Comparison of ENCODE assay signal across 12 cellular contexts in the genomic region with DNA sequence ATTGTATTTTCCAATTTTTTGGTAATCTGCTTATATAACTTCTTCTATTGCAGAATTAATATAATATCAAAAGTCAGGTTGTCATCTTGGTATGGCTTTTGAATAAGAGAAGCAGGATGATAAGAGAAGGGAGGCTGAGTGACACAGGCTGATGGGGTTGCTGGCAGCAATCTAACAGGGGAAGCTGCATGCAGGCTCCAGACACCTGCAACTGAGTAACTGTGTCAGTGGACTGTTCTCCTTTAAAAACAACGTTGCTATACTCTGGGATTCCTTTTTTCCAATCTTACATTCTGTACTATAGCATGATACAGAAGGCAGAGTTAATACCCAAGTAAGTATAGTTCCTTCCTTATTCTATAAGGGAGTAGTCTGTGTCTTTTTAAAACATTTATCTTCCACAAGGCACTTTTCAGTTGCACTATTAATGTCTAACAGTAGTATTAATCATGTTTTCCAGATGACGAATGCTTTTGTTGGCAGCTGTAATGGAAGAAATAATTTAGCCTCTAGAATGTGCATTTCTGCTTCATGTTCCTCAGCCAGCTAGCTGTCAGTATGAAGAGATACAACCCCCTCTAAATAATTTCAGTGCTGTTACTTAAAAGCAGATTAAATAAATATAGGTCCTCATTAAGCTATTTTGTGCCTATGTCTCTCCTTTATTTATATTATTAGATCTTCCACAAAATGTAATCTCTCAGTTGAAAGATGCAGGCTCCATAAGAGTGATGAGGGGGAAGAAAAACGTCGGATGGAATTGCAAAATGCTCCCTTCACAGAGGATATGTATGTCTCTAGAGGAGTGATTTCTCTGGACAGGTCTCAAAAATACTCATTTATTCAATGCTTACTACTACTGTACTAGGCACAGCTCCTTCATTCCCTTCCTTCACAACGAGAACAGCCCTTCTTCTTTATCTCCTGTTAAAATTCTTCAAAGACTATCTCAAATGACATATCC. TPM values are rescaled to one million over a fixed set of nuclear protein-coding genes. Genes with fewer than 3 reads are reported as not detected.
DNase-seq lines count a peak whose midpoint lies in the region; ATAC-seq and TF ChIP-seq lines count a peak whose summit lies in the region.
"Had no signal": no experiment of that assay in that cellular context is flagged by ENCODE, and none has a peak within 500 bp of the region (broad histone marks: within the 10 kb centered on the region; RNA-seq: fewer than 3 reads in every experiment).

No MANE protein-coding gene starts in this region.

- H2BK120ac ChIP-seq in mesenchymal stem cell (ENCODE audit: low read depth, low read length) = no peak overlapping the region

- DNase-seq in AG08395 (ENCODE audit: low spot score) (peak; percentile 47), NCI-H446 treated with DMSO at 0.1 percent for 48 hours (lab: John Stamatoyannopoulos, UW) (peak; percentile 27), esophagus squamous epithelium (lab: John Stamatoyannopoulos, UW) (no peak), mesenchymal stem cell (no peak), natural killer cell (no peak), T1000 (lab: John Stamatoyannopoulos, UW) (no peak), lower lobe of right lung (no peak)
- no peak for DNase-seq in stimulated activated CD4-positive, alpha-beta T cell treated with anti-CD3 and anti-CD28 coated beads, Interleukin-15, amount 100 ng/mL, for 24 hours
- DNase-seq: Karpas-422, NCI-H510A treated with DMSO at 0.1 percent for 48 hours had no signal

- H4K8ac ChIP-seq in mesenchymal stem cell (ENCODE audit: low read length) = no peak overlapping the region

- no peaks in the 10 kb centered on the region for H3K9me3 Mint-ChIP-seq in natural killer cell
- H3K9me3 Mint-ChIP-seq: neural crest cell had no signal

- H3K9me3 ChIP-seq in esophagus squamous epithelium (no peaks in the 10 kb centered on the region), mesenchymal stem cell (ENCODE audit: control insufficient read depth, low read length) (no peaks in the 10 kb centered on the region), lower lobe of right lung (no peaks in the 10 kb centered on the region)

- no peak overlapping the region for H2BK5ac ChIP-seq in mesenchymal stem cell (ENCODE audit: low read depth, low read length, poor library complexity, severe bottlenecking)

- no peak overlapping the region for H2AFZ ChIP-seq in mesenchymal stem cell (ENCODE audit: low read depth, low read length)

- H3K4me2 ChIP-seq in mesenchymal stem cell (ENCODE audit: low read length, poor library complexity, severe bottlenecking) = no peak overlapping the region

- H3K36me3 Mint-ChIP-seq in natural killer cell = no peaks in the 10 kb centered on the region

- no peak overlapping the region for H3K27ac Mint-ChIP-seq in natural killer cell

- H3K14ac ChIP-seq in mesenchymal stem cell (ENCODE audit: low read length in 2 of 2) = no peak overlapping the region

- no peak for ATAC-seq in natural killer cell
- ATAC-seq in lower lobe of right lung = no peak

- H2BK15ac ChIP-seq in mesenchymal stem cell (ENCODE audit: low read depth, poor library complexity, severe bottlenecking) = no peak overlapping the region

- intact Hi-C loops in esophagus squamous epithelium (cut with DNase I) (no loop called here), natural killer cell (cut with micrococcal nuclease) (no loop called here), lower lobe of right lung (cut with DNase I) (no loop called here)

- H3K4me3 Mint-ChIP-seq in natural killer cell = no peak overlapping the region
- H3K4me3 Mint-ChIP-seq: neural crest cell had no signal

- H3K27me3 ChIP-seq in esophagus squamous epithelium (no peaks in the 10 kb centered on the region), mesenchymal stem cell (ENCODE audit: control insufficient read depth in 1 of 2, insufficient read depth in 1 of 2, low read length in 2 of 2) (no peaks in the 10 kb centered on the region), lower lobe of right lung (ENCODE audit: low read depth) (no peaks in the 10 kb centered on the region)
- H3K27me3 ChIP-seq: BLaER1 treated with 17β-estradiol and CSF1 and Interleukin-3, amounts not matched to agents 10 nM and 100 nM had no signal

- H3K4ac ChIP-seq in mesenchymal stem cell (ENCODE audit: low read depth in 1 of 2, low read length in 2 of 2) = no peak overlapping the region

- no peak overlapping the region for H3K18ac ChIP-seq in mesenchymal stem cell (ENCODE audit: low read depth in 1 of 2, low read length in 2 of 2)

- H3K36me3 ChIP-seq in esophagus squamous epithelium = peaks cover 0 to 24% (median 0%) of the 10 kb centered on the region in 3 donors
- peaks cover 0 to 9% of the 10 kb centered on the region in 2 experiments for H3K36me3 ChIP-seq in mesenchymal stem cell (ENCODE audit: control insufficient read depth in 1 of 2, insufficient read depth in 2 of 2, low read depth in 1 of 2, low read length in 2 of 2)
- H3K36me3 ChIP-seq in lower lobe of right lung = peaks cover 31% of the 10 kb centered on the region

- H3K4me3 ChIP-seq in esophagus squamous epithelium (no peak overlapping the region), mesenchymal stem cell (ENCODE audit: insufficient read depth in 1 of 2, low read depth in 1 of 2, low read length in 2 of 2) (no peak overlapping the region), lower lobe of right lung (no peak overlapping the region)
- H3K4me3 ChIP-seq: BLaER1 treated with 17β-estradiol and CSF1 and Interleukin-3, amounts not matched to agents 10 nM and 100 nM had no signal

- no peaks in the 10 kb centered on the region for H3K27me3 Mint-ChIP-seq in natural killer cell (ENCODE audit: low read depth in 2 of 2)

- no peak overlapping the region for H4K91ac ChIP-seq in mesenchymal stem cell (ENCODE audit: low read length)

- no peak for TF ChIP-seq POLR2A in esophagus squamous epithelium (IDR thresholded peaks at IDR 0.05)

- TF ChIP-seq CTCF in esophagus squamous epithelium (IDR thresholded peaks at IDR 0.05) = no peak
- no peak for TF ChIP-seq CTCF in natural killer cell (IDR thresholded peaks at IDR 0.05)
- TF ChIP-seq CTCF in lower lobe of right lung (IDR thresholded peaks at IDR 0.05) = no peak

- WGBS in esophagus squamous epithelium, 2 donors = 42 to 46% methylated on average over 5 of the region's 5 CpGs
- WGBS in mesenchymal stem cell = 77% methylated on average over 3 of the region's 5 CpGs

- no peak overlapping the region for H3K23ac ChIP-seq in mesenchymal stem cell (ENCODE audit: low read length in 2 of 2)

- H3K27ac ChIP-seq in esophagus squamous epithelium (peak overlapping the region in 3 of 4 donors; percentile 16 to 46 (median 16)), mesenchymal stem cell (ENCODE audit: low read length, poor library complexity, severe bottlenecking) (peak overlapping the region; percentile 35), lower lobe of right lung (no peak overlapping the region)
- H3K27ac ChIP-seq: BLaER1 treated with 17β-estradiol and CSF1 and Interleukin-3, amounts not matched to agents 10 nM and 100 nM had no signal

- H3K4me1 ChIP-seq in esophagus squamous epithelium = peaks cover 0 to 18% (median 0%) of the 10 kb centered on the region in 3 donors
- H3K4me1 ChIP-seq in mesenchymal stem cell (ENCODE audit: control insufficient read depth, insufficient read depth, low read depth, low read length) = peaks cover 5% of the 10 kb centered on the region
- no peaks in the 10 kb centered on the region for H3K4me1 ChIP-seq in lower lobe of right lung

- H3K79me1 ChIP-seq in mesenchymal stem cell (replicated peaks; ENCODE audit: low read length, poor library complexity, severe bottlenecking) = peaks cover 12% of the 10 kb centered on the region

- H3K9ac ChIP-seq in mesenchymal stem cell (ENCODE audit: low read length) = peak overlapping the region; percentile 34
- H3K9ac ChIP-seq: BLaER1 treated with 17β-estradiol and CSF1 and Interleukin-3, amounts not matched to agents 10 nM and 100 nM had no signal

- H2AK5ac ChIP-seq in mesenchymal stem cell (ENCODE audit: low read length, severe bottlenecking) = no peak overlapping the region

- no peak overlapping the region for H2BK12ac ChIP-seq in mesenchymal stem cell (ENCODE audit: low read length in 2 of 2)

- H3K4me1 Mint-ChIP-seq in natural killer cell = peaks cover 1 to 4% of the 10 kb centered on the region in 2 donors
- H3K4me1 Mint-ChIP-seq: neural crest cell had no signal

RNA-seq across cellular contexts. Expression of gene ATG16L2, which starts 50.8 kb away (rescaled TPM):
- 10 to 100 TPM; 21.7 to 46.5 (median 26.4) TPM for total RNA-seq in esophagus squamous epithelium
- polyA plus RNA-seq in mesenchymal stem cell (2013, experiment 1 of 2) = 12.0 TPM
- polyA plus RNA-seq in mesenchymal stem cell (2013, experiment 2 of 2) = 10.4 TPM
- 100 to 1,000 TPM; 172 to 190 (median 179) TPM for total RNA-seq in natural killer cell
- 104 TPM for total RNA-seq in lower lobe of right lung

Comparison
In these comparisons a context has a peak if more than half of its experiments do, and no peak if none do; other contexts are left out.
1. DNase-seq: peak in AG08395 (single experiment) and NCI-H446 treated with DMSO at 0.1 percent for 48 hours (single experiment); none in esophagus squamous epithelium (single experiment), mesenchymal stem cell (single experiment), natural killer cell (single experiment), T1000 (single experiment), lower lobe of right lung (single experiment) and stimulated activated CD4-positive, alpha-beta T cell treated with anti-CD3 and anti-CD28 coated beads, Interleukin-15, amount 100 ng/mL, for 24 hours (single experiment).